Comparison of ENCODE assay signal across 14 cellular contexts in the genomic region with DNA sequence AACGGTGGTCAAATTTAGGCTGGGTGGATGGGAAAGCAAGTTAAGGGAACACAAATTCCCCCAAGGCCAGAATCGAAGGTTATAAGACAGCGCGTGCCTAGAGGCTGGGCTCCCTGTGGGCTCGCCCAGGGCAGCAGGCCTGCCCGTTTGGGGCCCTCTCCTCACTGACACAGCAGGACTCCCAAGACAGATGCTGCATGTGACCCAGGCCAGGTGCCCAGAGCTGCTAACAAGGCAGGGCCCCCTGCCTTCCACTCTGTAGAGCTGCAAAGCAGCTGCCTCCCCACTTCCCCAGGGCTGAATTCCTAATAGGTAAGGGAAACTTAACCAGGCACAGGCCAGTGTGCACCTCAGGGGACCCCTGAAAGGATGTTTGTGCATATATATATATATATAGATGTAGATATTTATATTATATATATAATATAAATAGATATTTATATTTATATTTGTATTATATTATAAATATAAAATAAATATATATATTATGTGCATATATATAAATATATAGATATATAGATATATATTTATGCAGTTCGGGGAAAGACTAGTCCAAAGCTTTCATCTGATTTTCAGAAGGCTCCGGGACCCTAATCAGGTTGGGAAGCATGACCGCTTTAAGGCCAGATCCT. TPM values are rescaled to one million over a fixed set of nuclear protein-coding genes. Genes with fewer than 3 reads are reported as not detected.
DNase-seq lines count a peak whose midpoint lies in the region; ATAC-seq and TF ChIP-seq lines count a peak whose summit lies in the region.
"Had no signal": no experiment of that assay in that cellular context is flagged by ENCODE, and none has a peak within 500 bp of the region (broad histone marks: within the 10 kb centered on the region; RNA-seq: fewer than 3 reads in every experiment).

No MANE protein-coding gene starts in this region.

- no peaks in the 10 kb centered on the region for H3K27me3 Mint-ChIP-seq in GM23338 (ENCODE audit: insufficient read depth, low read depth, poor library complexity)

- no peaks in the 10 kb centered on the region for H3K79me2 ChIP-seq in GM23338 (replicated peaks; ENCODE audit: insufficient read depth)

- no peak overlapping the region for H3K4me3 Mint-ChIP-seq in GM23338
- H3K4me3 Mint-ChIP-seq: activated naive CD4-positive, alpha-beta T cell treated with anti-CD3 and anti-CD28 coated beads, Interleukin-2, amount 50 U/mL, for 24 hours had no signal

- no peaks in the 10 kb centered on the region for H3K36me3 Mint-ChIP-seq in GM23338 (ENCODE audit: low read depth)
- H3K36me3 Mint-ChIP-seq: activated naive CD4-positive, alpha-beta T cell treated with anti-CD3 and anti-CD28 coated beads, Interleukin-2, amount 50 U/mL, for 24 hours had no signal

- H3K27ac ChIP-seq in BLaER1 (no peak overlapping the region; the same call in 1 of the 2 replicates), GM23338 (ENCODE audit: low read depth) (no peak overlapping the region), SK-N-MC (peak overlapping the region; percentile 54; the same call in 1 of the 2 replicates)
- no peak overlapping the region for H3K27ac ChIP-seq in effector memory CD4-positive, alpha-beta T cell (ENCODE audit: insufficient read depth, low read length, poor library complexity, severe bottlenecking)
- H3K27ac ChIP-seq: prostate gland had no signal

- H3K9me3 Mint-ChIP-seq in GM23338: no peaks in the 10 kb centered on the region; the same call in 2 of the 3 replicates
- H3K9me3 Mint-ChIP-seq: activated naive CD4-positive, alpha-beta T cell treated with anti-CD3 and anti-CD28 coated beads, Interleukin-2, amount 50 U/mL, for 24 hours had no signal

- no peaks in the 10 kb centered on the region for H3F3A ChIP-seq in GM23338 (replicated peaks; ENCODE audit: low read depth)

- peaks cover 17% of the 10 kb centered on the region for H3K4me1 Mint-ChIP-seq in GM23338
- H3K4me1 Mint-ChIP-seq: activated naive CD4-positive, alpha-beta T cell treated with anti-CD3 and anti-CD28 coated beads, Interleukin-2, amount 50 U/mL, for 24 hours had no signal

- peak overlapping the region; percentile 44 for H3K4me2 ChIP-seq in BLaER1
- no peak overlapping the region for H3K4me2 ChIP-seq in GM23338

- H3K36me3 ChIP-seq in BLaER1: no peaks in the 10 kb centered on the region
- H3K36me3 ChIP-seq in GM23338 (ENCODE audit: insufficient read depth): no peaks in the 10 kb centered on the region
- no peaks in the 10 kb centered on the region for H3K36me3 ChIP-seq in SK-N-MC (ENCODE audit: insufficient read depth, low read length)
- H3K36me3 ChIP-seq in effector memory CD4-positive, alpha-beta T cell (ENCODE audit: control insufficient read depth, insufficient read depth, low read length): no peaks in the 10 kb centered on the region
- H3K36me3 ChIP-seq: prostate gland had no signal

- no peak overlapping the region for H3K27ac Mint-ChIP-seq in GM23338
- H3K27ac Mint-ChIP-seq: activated naive CD4-positive, alpha-beta T cell treated with anti-CD3 and anti-CD28 coated beads, Interleukin-2, amount 50 U/mL, for 24 hours had no signal

- H2AFZ ChIP-seq in GM23338: peak overlapping the region; percentile 88; the same call in 1 of the 2 replicates

- TF ChIP-seq CTCF in GM23338 (conservative IDR thresholded peaks at IDR 0.05; ENCODE audit: low read depth in 2 of 2): peak in 1 of 2 experiments; percentile 54; a peak in 2 of 4 replicates

- H3K9me3 ChIP-seq in BLaER1 (no peaks in the 10 kb centered on the region), SK-N-MC (ENCODE audit: low read depth, low read length) (no peaks in the 10 kb centered on the region)
- H3K9me3 ChIP-seq in effector memory CD4-positive, alpha-beta T cell (ENCODE audit: control insufficient read depth, low read length): no peaks in the 10 kb centered on the region
- H3K9me3 ChIP-seq: prostate gland had no signal

- H3K4me1 ChIP-seq in BLaER1 (peaks cover 16% of the 10 kb centered on the region), GM23338 (ENCODE audit: insufficient read depth) (peaks cover 7% of the 10 kb centered on the region)
- H3K4me1 ChIP-seq in effector memory CD4-positive, alpha-beta T cell (ENCODE audit: control insufficient read depth, insufficient read depth, low read length, poor library complexity, severe bottlenecking): no peaks in the 10 kb centered on the region
- H3K4me1 ChIP-seq: prostate gland had no signal

- peak; percentile 66 for DNase-seq in GM23338 (ENCODE audit: low spot score)
- no peak for DNase-seq in SK-N-MC (ENCODE audit: low read depth, low spot score)
- peak; percentile 55 for DNase-seq in iPS-NIHi11 (ENCODE audit: low spot score)
- no peak for DNase-seq in effector memory CD4-positive, alpha-beta T cell
- DNase-seq in activated CD4-positive, CD25-positive, alpha-beta regulatory T cell treated with anti-CD3 and anti-CD28 coated beads, Interleukin-2, amount 50 U/mL, for 72 hours: no peak
- no peak for DNase-seq in stimulated activated CD4-positive, alpha-beta T cell treated with anti-CD3 and anti-CD28 coated beads, Interleukin-15, amount 100 ng/mL, for 24 hours
- DNase-seq: NCI-H2107 had no signal

- H3K4me3 ChIP-seq in BLaER1 (no peak overlapping the region), GM23338 (no peak overlapping the region), SK-N-MC (no peak overlapping the region)
- no peak overlapping the region for H3K4me3 ChIP-seq in effector memory CD4-positive, alpha-beta T cell (ENCODE audit: insufficient read depth, low read depth, low read length, poor library complexity, severe bottlenecking)
- H3K4me3 ChIP-seq: prostate gland had no signal

- H4K20me1 ChIP-seq in BLaER1 (no peaks in the 10 kb centered on the region), GM23338 (replicated peaks; ENCODE audit: insufficient read depth) (no peaks in the 10 kb centered on the region)

- peak; percentile 66 for ATAC-seq in GM23338
- no peak for ATAC-seq in HG02798 (IDR thresholded peaks at IDR 0.05; ENCODE audit: poor library complexity, unreplicated experiment)

- no peak overlapping the region for H3K9ac ChIP-seq in BLaER1
- H3K9ac ChIP-seq in SK-N-MC (ENCODE audit: insufficient read length): no peak overlapping the region

- no peaks in the 10 kb centered on the region for H3K27me3 ChIP-seq in BLaER1
- no peaks in the 10 kb centered on the region for H3K27me3 ChIP-seq in GM23338 (ENCODE audit: insufficient read depth)
- no peaks in the 10 kb centered on the region for H3K27me3 ChIP-seq in effector memory CD4-positive, alpha-beta T cell (replicated peaks; ENCODE audit: control insufficient read depth, insufficient read depth, low read length, poor library complexity, severe bottlenecking)

- H3K9me2 ChIP-seq in GM23338 (ENCODE audit: insufficient read depth): no peaks in the 10 kb centered on the region

TF ChIP-seq in GM23338, 12 proteins besides CTCF, POLR2A, EP300 and RAD21 (continues in another document):
- TF ChIP-seq JUNB (IDR thresholded peaks at IDR 0.05; ENCODE audit: unreplicated experiment) (no peak), STAT1 (IDR thresholded peaks at IDR 0.05; ENCODE audit: unreplicated experiment) (no peak), ZNF114 (CRISPR knock-in tag; IDR thresholded peaks at IDR 0.05) (no peak)
- TF ChIP-seq, protein P1, sequence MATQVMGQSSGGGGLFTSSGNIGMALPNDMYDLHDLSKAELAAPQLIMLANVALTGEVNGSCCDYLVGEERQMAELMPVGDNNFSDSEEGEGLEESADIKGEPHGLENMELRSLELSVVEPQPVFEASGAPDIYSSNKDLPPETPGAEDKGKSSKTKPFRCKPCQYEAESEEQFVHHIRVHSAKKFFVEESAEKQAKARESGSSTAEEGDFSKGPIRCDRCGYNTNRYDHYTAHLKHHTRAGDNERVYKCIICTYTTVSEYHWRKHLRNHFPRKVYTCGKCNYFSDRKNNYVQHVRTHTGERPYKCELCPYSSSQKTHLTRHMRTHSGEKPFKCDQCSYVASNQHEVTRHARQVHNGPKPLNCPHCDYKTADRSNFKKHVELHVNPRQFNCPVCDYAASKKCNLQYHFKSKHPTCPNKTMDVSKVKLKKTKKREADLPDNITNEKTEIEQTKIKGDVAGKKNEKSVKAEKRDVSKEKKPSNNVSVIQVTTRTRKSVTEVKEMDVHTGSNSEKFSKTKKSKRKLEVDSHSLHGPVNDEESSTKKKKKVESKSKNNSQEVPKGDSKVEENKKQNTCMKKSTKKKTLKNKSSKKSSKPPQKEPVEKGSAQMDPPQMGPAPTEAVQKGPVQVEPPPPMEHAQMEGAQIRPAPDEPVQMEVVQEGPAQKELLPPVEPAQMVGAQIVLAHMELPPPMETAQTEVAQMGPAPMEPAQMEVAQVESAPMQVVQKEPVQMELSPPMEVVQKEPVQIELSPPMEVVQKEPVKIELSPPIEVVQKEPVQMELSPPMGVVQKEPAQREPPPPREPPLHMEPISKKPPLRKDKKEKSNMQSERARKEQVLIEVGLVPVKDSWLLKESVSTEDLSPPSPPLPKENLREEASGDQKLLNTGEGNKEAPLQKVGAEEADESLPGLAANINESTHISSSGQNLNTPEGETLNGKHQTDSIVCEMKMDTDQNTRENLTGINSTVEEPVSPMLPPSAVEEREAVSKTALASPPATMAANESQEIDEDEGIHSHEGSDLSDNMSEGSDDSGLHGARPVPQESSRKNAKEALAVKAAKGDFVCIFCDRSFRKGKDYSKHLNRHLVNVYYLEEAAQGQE (IDR thresholded peaks at IDR 0.05; ENCODE audit: unreplicated experiment): no peak
- TF ChIP-seq, protein P2, sequence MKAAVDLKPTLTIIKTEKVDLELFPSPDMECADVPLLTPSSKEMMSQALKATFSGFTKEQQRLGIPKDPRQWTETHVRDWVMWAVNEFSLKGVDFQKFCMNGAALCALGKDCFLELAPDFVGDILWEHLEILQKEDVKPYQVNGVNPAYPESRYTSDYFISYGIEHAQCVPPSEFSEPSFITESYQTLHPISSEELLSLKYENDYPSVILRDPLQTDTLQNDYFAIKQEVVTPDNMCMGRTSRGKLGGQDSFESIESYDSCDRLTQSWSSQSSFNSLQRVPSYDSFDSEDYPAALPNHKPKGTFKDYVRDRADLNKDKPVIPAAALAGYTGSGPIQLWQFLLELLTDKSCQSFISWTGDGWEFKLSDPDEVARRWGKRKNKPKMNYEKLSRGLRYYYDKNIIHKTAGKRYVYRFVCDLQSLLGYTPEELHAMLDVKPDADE (IDR thresholded peaks at IDR 0.05): no peak

RNA-seq across cellular contexts. Expression of a gene that starts 43.7 kb away (rescaled TPM):
- 7.2 and 8.8 TPM in 2 replicates for total RNA-seq in GM23338 (2014; rRNA removed; shearing (Covaris generic))
- 8.3 and 8.6 TPM in 2 replicates for polyA plus RNA-seq in GM23338 (2016; fragmentation: Nextera tagmentation; extraction: Ambion mirVana)
- total RNA-seq: bronchial epithelial cell, frontal cortex had no signal

RNA-seq across cellular contexts. Expression of a gene that starts 48.9 kb away (rescaled TPM):
- not detected in 2 replicates for total RNA-seq in GM23338 (2014; rRNA removed; shearing (Covaris generic))
- polyA plus RNA-seq in GM23338 (2016; fragmentation: Nextera tagmentation; extraction: Ambion mirVana): not detected in 2 replicates
- total RNA-seq: bronchial epithelial cell, prostate gland had no signal
- polyA plus RNA-seq: keratinocyte had no signal

Comparison
In these comparisons a context has a peak if more than half of its experiments do, and no peak if none do; other contexts are left out.
1. DNase-seq: peak in GM23338 (single experiment) and iPS-NIHi11 (single experiment); none in SK-N-MC (single experiment), effector memory CD4-positive, alpha-beta T cell (0 of 3), activated CD4-positive, CD25-positive, alpha-beta regulatory T cell treated with anti-CD3 and anti-CD28 coated beads, Interleukin-2, amount 50 U/mL, for 72 hours (single experiment) and stimulated activated CD4-positive, alpha-beta T cell treated with anti-CD3 and anti-CD28 coated beads, Interleukin-15, amount 100 ng/mL, for 24 hours (single experiment).